In genomic region chr9:95679874-95680273, GRCh38 we compare ENCODE assay signal across 5 cellular contexts.
"Had no signal": no experiment of that assay in that cellular context is flagged by ENCODE, and none has a peak within 500 bp of the region (broad histone marks: within the 10 kb centered on the region; RNA-seq: fewer than 3 reads in every experiment).

No MANE protein-coding gene starts in this region.

- H3K27ac ChIP-seq: HL-60 had no signal

- FAIRE-seq: HTR-8/SVneo had no signal

- DNase-seq: IMR-90, KBM-7, KG1 had no signal
